ENCODE assay signal across 13 cellular contexts in genomic region chr5:27594141-27594540, GRCh38.
DNase-seq lines count a peak whose midpoint lies in the region; ATAC-seq lines count a peak whose summit lies in the region.
"Had no signal": no experiment of that assay in that cellular context is flagged by ENCODE, and none has a peak within 500 bp of the region (broad histone marks: within the 10 kb centered on the region; RNA-seq: fewer than 3 reads in every experiment).

No MANE protein-coding gene starts in this region.

- ATAC-seq in esophagus mucosa = no peak

- DNase-seq in COLO668 (lab: John Stamatoyannopoulos, UW; ENCODE audit: unreplicated experiment) (peak; percentile 28), COR-L47 (lab: John Stamatoyannopoulos, UW) (peak; percentile 59), NCI-H1417 treated with DMSO at 0.1 percent for 48 hours (lab: John Stamatoyannopoulos, UW) (peak; percentile 35), NCI-H748 (lab: John Stamatoyannopoulos, UW; ENCODE audit: unreplicated experiment) (peak; percentile 95)
- no peak for DNase-seq in activated naive CD4-positive, alpha-beta T cell treated with Interleukin-2 at 50 U/mL for 16 hours
- DNase-seq in activated CD4-positive, CD25-positive, alpha-beta regulatory T cell treated with anti-CD3 and anti-CD28 coated beads, Interleukin-2, amount 50 U/mL, for 72 hours = no peak
- DNase-seq: CD4-positive, CD25-positive, alpha-beta regulatory T cell; GOT3; NCI-H1092; NCI-H2029 treated with DMSO at 0.1 percent for 48 hours; NCI-H446; SIG-M5 had no signal

Comparison
In these comparisons a context has a peak if more than half of its experiments do, and no peak if none do; other contexts are left out.
1. DNase-seq: peak in COLO668 (single experiment), COR-L47 (single experiment), NCI-H1417 treated with DMSO at 0.1 percent for 48 hours (single experiment) and NCI-H748 (single experiment); none in activated naive CD4-positive, alpha-beta T cell treated with Interleukin-2 at 50 U/mL for 16 hours (single experiment) and activated CD4-positive, CD25-positive, alpha-beta regulatory T cell treated with anti-CD3 and anti-CD28 coated beads, Interleukin-2, amount 50 U/mL, for 72 hours (single experiment).